9 cellular contexts compared by ENCODE assay signal in the genomic region with DNA sequence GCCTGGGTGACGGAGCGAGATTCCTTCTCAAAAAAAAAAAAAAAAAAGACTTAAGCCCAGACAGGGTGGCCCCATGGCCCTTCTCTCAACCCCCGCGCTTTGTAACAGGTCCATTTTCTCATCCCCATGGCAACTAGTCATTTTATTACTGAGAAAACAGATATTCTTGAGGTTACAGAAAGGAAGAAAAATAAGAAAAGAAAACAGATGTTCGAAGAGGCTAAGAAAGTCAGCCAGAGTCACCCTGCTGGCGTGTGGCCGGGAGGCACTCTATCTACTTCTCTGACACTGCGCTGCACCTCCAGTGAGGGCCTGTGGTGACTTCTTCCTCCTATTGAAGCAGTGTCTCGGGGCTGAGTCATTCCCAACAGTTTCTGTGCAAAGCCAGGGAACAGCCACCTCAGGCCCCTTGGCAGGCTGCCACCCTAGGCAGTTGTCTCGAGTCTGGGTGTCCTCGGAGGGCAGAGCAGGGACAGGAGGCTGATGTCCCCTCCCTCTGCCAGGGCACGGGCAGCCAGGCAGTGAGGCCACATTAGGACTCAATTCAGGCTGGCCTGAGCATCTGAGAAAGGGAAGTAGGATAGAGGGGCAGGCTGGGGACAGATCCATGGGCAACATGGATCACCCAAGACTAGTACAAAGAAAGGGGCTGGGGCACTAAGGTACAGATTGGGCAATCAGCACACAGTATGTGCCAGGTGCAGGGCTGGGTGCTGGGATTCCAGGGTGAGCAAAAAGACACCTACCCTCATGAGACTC. TPM values are rescaled to one million over a fixed set of nuclear protein-coding genes. Genes with fewer than 3 reads are reported as not detected.
DNase-seq lines count a peak whose midpoint lies in the region; TF ChIP-seq lines count a peak whose summit lies in the region.
"Had no signal": no experiment of that assay in that cellular context is flagged by ENCODE, and none has a peak within 500 bp of the region (broad histone marks: within the 10 kb centered on the region; RNA-seq: fewer than 3 reads in every experiment).

No MANE protein-coding gene starts in this region.

- no peaks in the 10 kb centered on the region for H3K4me1 ChIP-seq in uterus

- H3K4me3 ChIP-seq in epithelial cell of esophagus (ENCODE audit: low read length) (peak overlapping the region; percentile 24), uterus (no peak overlapping the region)

- intact Hi-C loops in uterus (cut with DNase I; ENCODE audit: low total_unique reads), result no loop called here

- H3K9me3 ChIP-seq in uterus, result no peaks in the 10 kb centered on the region

- no peaks in the 10 kb centered on the region for H3K36me3 ChIP-seq in uterus

- no peaks in the 10 kb centered on the region for H3K27me3 ChIP-seq in uterus

- peak overlapping the region; percentile 54 to 61 for H3K27ac ChIP-seq in uterus

- TF ChIP-seq POLR2A in uterus (IDR thresholded peaks at IDR 0.05), result no peak

- TF ChIP-seq CTCF in epithelial cell of esophagus (IDR thresholded peaks at IDR 0.05; ENCODE audit: insufficient read depth, low read depth, low read length, missing control alignments), result peak; percentile 14
- TF ChIP-seq CTCF in uterus (IDR thresholded peaks at IDR 0.05), result peak in 1 of 4 experiments; percentile 18

- DNase-seq in NCI-H1417 (lab: John Stamatoyannopoulos, UW), result peak in 2 of 3 experiments; percentile 23 to 45
- DNase-seq in NCI-H1417 treated with DMSO at 0.1 percent for 48 hours (lab: John Stamatoyannopoulos, UW), result no peak
- peak; percentile 90 for DNase-seq in HT1080 (ENCODE audit: low read depth)
- peak; percentile 87 for DNase-seq in SKM-1 treated with dmso at 0.1 percent for 144 hours (lab: John Stamatoyannopoulos, UW; ENCODE audit: unreplicated experiment)
- DNase-seq in epithelial cell of esophagus (ENCODE audit: low read depth), result peak; percentile 91
- peak; percentile 99 for DNase-seq in myocyte (ENCODE audit: low read depth)
- peak; percentile 73 to 75 for DNase-seq in uterus
- DNase-seq in activated effector memory CD4-positive, alpha-beta T cell treated with anti-CD3 and anti-CD28 coated beads, Interleukin-2, amount 50 U/mL, for 16 hours, result no peak

RNA-seq across cellular contexts. Expression of gene SYVN1, which starts 16.4 kb away (rescaled TPM):
- 10.1 and 11.2 TPM in 2 replicates for total RNA-seq in HT1080 (2014; rRNA removed; shearing (Covaris generic))
- 24.5 and 30.2 TPM in 2 replicates for polyA plus RNA-seq in HT1080 (2015; cell fraction: cytosol; rRNA removed)
- polyA plus RNA-seq in HT1080 (2015; cell fraction: nucleus; rRNA removed), result 54.3 and 76.6 TPM in 2 replicates
- total RNA-seq in myocyte, result 25.1 and 29.2 TPM in 2 replicates
- 50.1 TPM for polyA plus RNA-seq in myocyte (2012)
- 10 to 100 TPM; 34.7 to 88.8 (median 60.5) TPM for total RNA-seq in uterus

RNA-seq across cellular contexts. Expression of gene SPDYC, which starts 19.3 kb away (rescaled TPM):
- total RNA-seq in HT1080 (2014; rRNA removed; shearing (Covaris generic)), result not detected in 2 replicates
- 0.10 TPM in 1 of 2 replicates, not detected in the other for polyA plus RNA-seq in HT1080 (2015; cell fraction: cytosol; rRNA removed)
- not detected in 2 replicates for polyA plus RNA-seq in HT1080 (2015; cell fraction: nucleus; rRNA removed)
- total RNA-seq in myocyte (not detected in 2 replicates), uterus (not detected)
- not detected for polyA plus RNA-seq in myocyte (2012)
- total RNA-seq: urinary bladder had no signal
- polyA plus RNA-seq: urinary bladder had no signal

RNA-seq across cellular contexts. Expression of gene MRPL49, which starts 28.6 kb away (rescaled TPM):
- 100 and 124 TPM in 2 replicates for total RNA-seq in HT1080 (2014; rRNA removed; shearing (Covaris generic))
- 64.0 and 69.8 TPM in 2 replicates for polyA plus RNA-seq in HT1080 (2015; cell fraction: cytosol; rRNA removed)
- polyA plus RNA-seq in HT1080 (2015; cell fraction: nucleus; rRNA removed), result 42.5 and 47.0 TPM in 2 replicates
- total RNA-seq in myocyte, result 37.6 and 44.2 TPM in 2 replicates
- 47.5 TPM for polyA plus RNA-seq in myocyte (2012)
- 10 to 100 TPM; 27.6 to 69.2 (median 57.8) TPM for total RNA-seq in uterus

RNA-seq across cellular contexts. Expression of gene FAU, which starts 28.8 kb away (rescaled TPM):
- 410 and 898 TPM in 2 replicates for total RNA-seq in HT1080 (2014; rRNA removed; shearing (Covaris generic))
- polyA plus RNA-seq in HT1080 (2015; cell fraction: cytosol; rRNA removed), result 352 and 407 TPM in 2 replicates
- polyA plus RNA-seq in HT1080 (2015; cell fraction: nucleus; rRNA removed), result 195 TPM in 2 replicates
- total RNA-seq in myocyte, result 163 and 184 TPM in 2 replicates
- polyA plus RNA-seq in myocyte (2012), result 898 TPM
- 1,000 to 10,000 TPM in 3 of 4 donors, 100 to 1,000 TPM in 1; 161 to 5,220 (median 1,903) TPM for total RNA-seq in uterus

RNA-seq across cellular contexts. Expression of gene CAPN1, which starts 31.0 kb away (rescaled TPM):
- total RNA-seq in HT1080 (2014; rRNA removed; shearing (Covaris generic)), result 90.6 and 105 TPM in 2 replicates
- polyA plus RNA-seq in HT1080 (2015; cell fraction: cytosol; rRNA removed), result 106 and 144 TPM in 2 replicates
- 156 and 179 TPM in 2 replicates for polyA plus RNA-seq in HT1080 (2015; cell fraction: nucleus; rRNA removed)
- total RNA-seq in myocyte, result 130 and 149 TPM in 2 replicates
- 105 TPM for polyA plus RNA-seq in myocyte (2012)
- total RNA-seq in uterus, result 100 to 1,000 TPM; 122 to 174 (median 157) TPM

Comparison
In these comparisons a context has a peak if more than half of its experiments do, and no peak if none do; other contexts are left out.
1. DNase-seq: peak in NCI-H1417 (2 of 3), HT1080 (single experiment), SKM-1 treated with dmso at 0.1 percent for 144 hours (single experiment), epithelial cell of esophagus (single experiment), myocyte (single experiment) and uterus (2 of 2); none in NCI-H1417 treated with DMSO at 0.1 percent for 48 hours (single experiment) and activated effector memory CD4-positive, alpha-beta T cell treated with anti-CD3 and anti-CD28 coated beads, Interleukin-2, amount 50 U/mL, for 16 hours (single experiment).